In the genomic region with DNA sequence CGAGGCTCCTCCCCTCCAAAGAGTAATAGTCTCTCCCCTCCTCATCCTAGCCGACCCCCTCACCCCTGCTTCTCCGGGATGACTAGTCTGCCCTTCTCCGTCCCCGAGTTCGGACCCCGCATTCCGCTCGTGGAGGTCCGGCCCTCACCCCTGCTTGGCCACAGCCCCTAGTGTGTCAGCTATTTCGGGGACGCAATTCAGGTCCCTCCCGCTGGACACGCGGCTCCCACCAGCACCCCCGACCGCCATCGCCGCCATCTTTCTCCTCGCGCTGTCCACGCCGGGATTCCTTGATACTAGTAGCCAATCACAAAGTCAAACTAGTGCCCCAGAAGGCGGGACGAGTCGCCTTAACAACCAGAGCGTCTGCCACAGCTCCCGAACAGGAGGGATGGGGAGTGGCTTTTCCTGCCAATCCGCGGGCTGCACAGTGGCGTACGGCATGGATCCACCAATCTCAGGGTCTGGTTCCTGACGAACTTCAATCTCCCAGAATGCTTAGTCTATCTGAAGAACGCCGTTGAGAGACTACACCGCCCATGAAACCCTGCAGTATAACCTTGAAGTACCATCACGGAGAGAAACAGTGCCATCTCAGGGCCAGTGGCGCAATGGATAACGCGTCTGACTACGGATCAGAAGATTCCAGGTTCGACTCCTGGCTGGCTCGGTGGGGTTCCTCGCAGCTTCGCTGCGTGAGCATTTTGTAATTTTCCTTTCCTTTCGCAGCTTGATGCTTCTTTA, we compare ENCODE assay signal across 8 cellular contexts. TPM values are rescaled to one million over a fixed set of nuclear protein-coding genes. Genes with fewer than 3 reads are reported as not detected.
DNase-seq lines count a peak whose midpoint lies in the region; ATAC-seq and TF ChIP-seq lines count a peak whose summit lies in the region.

PRMT5 (minus strand) TSS at position 273 of the 744 bp plus-strand sequence; CDS start at position 258, 15 bp downstream.

- no peaks in the 10 kb centered on the region for H3K36me3 ChIP-seq in KMS-11 (ENCODE audit: insufficient read depth)
- peaks cover 10% of the 10 kb centered on the region for H3K36me3 ChIP-seq in Panc1 (ENCODE audit: control insufficient read depth, insufficient read depth, low read length)
- H3K36me3 ChIP-seq in mucosa of stomach (ENCODE audit: control insufficient read depth, insufficient read depth, low read length): no peaks in the 10 kb centered on the region

- H3K27me3 ChIP-seq in KMS-11 (ENCODE audit: insufficient read depth, low read depth): no peaks in the 10 kb centered on the region
- no peaks in the 10 kb centered on the region for H3K27me3 ChIP-seq in Panc1 (ENCODE audit: control insufficient read depth, insufficient read depth, low read length)
- H3K27me3 ChIP-seq in mucosa of stomach (ENCODE audit: control insufficient read depth, insufficient read depth, low read length): no peaks in the 10 kb centered on the region

- no peaks in the 10 kb centered on the region for H3K9me3 Mint-ChIP-seq in activated T-cell treated with anti-CD3 and anti-CD28 coated beads, Interleukin-2, amount 50 U/mL, for 4 hours

- no peaks in the 10 kb centered on the region for H3K9me3 ChIP-seq in Panc1 (ENCODE audit: control insufficient read depth, insufficient read depth, low read depth, low read length)
- H3K9me3 ChIP-seq in mucosa of stomach (ENCODE audit: control insufficient read depth, low read length): no peaks in the 10 kb centered on the region

- peak; percentile 92 for ATAC-seq in GM21786 (IDR thresholded peaks at IDR 0.05; ENCODE audit: unreplicated experiment)
- peak; percentile 96 for ATAC-seq in Panc1
- peak; percentile 96 to 98 for ATAC-seq in activated T-cell treated with anti-CD3 and anti-CD28 coated beads, Interleukin-2, amount 50 U/mL, for 4 hours
- ATAC-seq in esophagus mucosa: peak; percentile 98

- POLR2A ChIA-PET in Panc1 (lab: Charles Lee): interaction anchor here (1.2 kb wide), 1 partner anchor 28 kb away, joined by 4 read pairs; the partner anchor contains the start of gene HAUS4

- BruUV-seq in Panc1 (replicated peaks; lab: Mats Ljungman, UMichigan): no TSS peak

- peaks cover 7% of the 10 kb centered on the region for H3K4me1 ChIP-seq in KMS-11 (ENCODE audit: low read depth, poor library complexity, severe bottlenecking)
- peaks cover 9% of the 10 kb centered on the region for H3K4me1 ChIP-seq in Panc1 (ENCODE audit: control insufficient read depth, insufficient read depth, low read length)
- H3K4me1 ChIP-seq in mucosa of stomach (ENCODE audit: control insufficient read depth, insufficient read depth, low read length): peaks cover 11% of the 10 kb centered on the region

- TF ChIP-seq CTCF in KMS-11 (conservative IDR thresholded peaks at IDR 0.05; ENCODE audit: low read depth, low read length) (no peak), Panc1 (IDR thresholded peaks at IDR 0.05) (no peak)

- H2AFZ ChIP-seq in KMS-11 (ENCODE audit: low read depth): peak within 1 kb of the TSS; percentile 66; the same call in 1 of the 2 replicates

- DNase-seq in DMS79 treated with DMSO at 0.1 percent for 48 hours (lab: John Stamatoyannopoulos, UW): peak; percentile 100
- peak; percentile 99 for DNase-seq in Panc1 (ENCODE audit: low read depth, low spot score)
- DNase-seq in activated T-cell treated with anti-CD3 and anti-CD28 coated beads, Interleukin-2, amount 50 U/mL, for 4 hours: peak; percentile 93
- DNase-seq in stimulated activated CD8-positive, alpha-beta memory T cell treated with anti-CD3 and anti-CD28 coated beads, Interleukin-7, amount 100 ng/mL, for 1 hour (ENCODE audit: low read depth in 2 of 2): peak; percentile 93 to 96

- CTCF ChIA-PET in Panc1 (lab: Charles Lee): interaction anchor here (0.5 to 1.1 kb wide), 6 partner anchors 13 to 241 kb away, joined by 3 to 5 read pairs (median 4); partner anchors contain the start of gene AJUBA

- in situ Hi-C loops in Panc1 (cut with HindIII; ENCODE audit: low pct_unique_long_range_greater_than_20kb, low sequenced_read_pairs): no loop called here

- H3K4me2 ChIP-seq in KMS-11: peak within 1 kb of the TSS; percentile 92

- H4K20me1 ChIP-seq in KMS-11 (ENCODE audit: insufficient read depth): no peaks in the 10 kb centered on the region

- H3K79me2 ChIP-seq in KMS-11 (ENCODE audit: insufficient read depth, low read depth): peaks cover 15% of the 10 kb centered on the region; the same call in 1 of the 2 replicates

- H3K4me3 ChIP-seq in KMS-11 (IDR thresholded peaks at IDR 0.05; ENCODE audit: insufficient read depth, low read depth, low read length) (no peak within 1 kb of the TSS), Panc1 (ENCODE audit: low read depth in 2 of 2, low read length in 2 of 2) (peak within 1 kb of the TSS; percentile 86 to 95), mucosa of stomach (ENCODE audit: low read length) (peak within 1 kb of the TSS; percentile 84)

- no peaks in the 10 kb centered on the region for H3K27me3 Mint-ChIP-seq in activated T-cell treated with anti-CD3 and anti-CD28 coated beads, Interleukin-2, amount 50 U/mL, for 4 hours (ENCODE audit: low read depth)

- H3K27ac ChIP-seq in KMS-11 (peak within 1 kb of the TSS; percentile 65), Panc1 (ENCODE audit: low read length) (peak within 1 kb of the TSS; percentile 91)

- intact Hi-C loops in Panc1 (cut with micrococcal nuclease; ENCODE audit: unreplicated experiment): no loop called here

- peaks cover 24% of the 10 kb centered on the region for H3K36me3 Mint-ChIP-seq in activated T-cell treated with anti-CD3 and anti-CD28 coated beads, Interleukin-2, amount 50 U/mL, for 4 hours (ENCODE audit: insufficient read depth)

- H3K4me1 Mint-ChIP-seq in activated T-cell treated with anti-CD3 and anti-CD28 coated beads, Interleukin-2, amount 50 U/mL, for 4 hours (ENCODE audit: low read depth): peaks cover 33% of the 10 kb centered on the region

- H3K9ac ChIP-seq in KMS-11 (peak within 1 kb of the TSS; percentile 76), mucosa of stomach (ENCODE audit: low read length) (peak within 1 kb of the TSS; percentile 93)

- H3K4me3 Mint-ChIP-seq in activated T-cell treated with anti-CD3 and anti-CD28 coated beads, Interleukin-2, amount 50 U/mL, for 4 hours: no peak within 1 kb of the TSS

RNA-seq across cellular contexts. Expression of gene PRMT5, which starts in this region (rescaled TPM):
- total RNA-seq in Panc1 (2021; ENCODE audit: unreplicated experiment): 108 TPM
- 200 TPM for polyA plus RNA-seq in Panc1 (2012; ENCODE audit: insufficient read length)
- 100 to 1,000 TPM; 256 to 289 (median 263) TPM for total RNA-seq in activated T-cell treated with anti-CD3 and anti-CD28 coated beads, Interleukin-2, amount 50 U/mL, for 4 hours
- 65.4 TPM for total RNA-seq in esophagus mucosa
